In the genomic region with DNA sequence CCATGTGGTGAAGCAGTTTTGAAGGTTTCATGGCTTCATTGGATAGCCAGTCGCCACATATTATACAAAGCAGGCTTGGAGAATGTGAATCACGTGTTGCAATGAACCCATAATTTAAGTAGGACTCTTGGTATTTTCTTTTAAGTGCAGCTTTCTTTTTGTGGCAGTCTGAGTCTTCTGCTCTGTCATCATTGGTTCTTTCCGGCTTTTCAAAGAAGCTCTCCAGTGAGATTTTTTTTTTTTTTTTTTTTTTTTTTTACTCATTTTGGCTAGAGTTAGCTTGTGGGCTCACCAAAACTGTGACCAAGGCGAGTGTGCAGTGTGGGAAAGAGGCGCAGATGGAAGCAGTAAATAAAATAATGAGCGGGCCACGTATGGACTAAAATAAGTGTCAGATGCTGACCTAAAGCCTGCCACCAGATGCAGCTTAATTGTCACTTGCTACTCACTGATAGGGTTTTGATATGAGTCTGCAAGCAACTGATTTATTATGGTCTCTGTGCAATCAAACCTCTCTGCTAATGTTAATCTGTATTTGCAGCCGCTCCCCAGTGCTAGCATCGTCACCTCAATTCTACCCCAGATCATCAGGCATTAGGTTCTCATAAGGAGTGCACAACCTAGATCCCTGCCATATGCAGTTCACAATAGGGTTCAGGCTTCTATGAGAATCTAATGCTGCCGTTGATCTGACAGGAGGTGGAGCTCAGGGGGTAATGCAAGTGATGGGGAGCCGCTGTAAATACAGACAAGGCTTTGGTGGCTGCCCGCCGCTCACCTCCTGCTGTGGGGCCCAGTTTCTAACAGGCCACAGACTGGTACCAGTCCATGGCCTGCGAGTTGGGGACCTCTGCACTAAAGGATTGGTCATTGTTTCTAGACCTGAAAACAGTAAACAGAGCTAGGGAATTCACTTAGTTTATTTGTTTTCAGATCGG, we compare ENCODE assay signal across 18 cellular contexts. TPM values are rescaled to one million over a fixed set of nuclear protein-coding genes. Genes with fewer than 3 reads are reported as not detected.
DNase-seq lines count a peak whose midpoint lies in the region; TF ChIP-seq lines count a peak whose summit lies in the region.
"Had no signal": no experiment of that assay in that cellular context is flagged by ENCODE, and none has a peak within 500 bp of the region (broad histone marks: within the 10 kb centered on the region; RNA-seq: fewer than 3 reads in every experiment).

No MANE protein-coding gene starts in this region.

- intact Hi-C loops in MCF 10A (cut with micrococcal nuclease) = no loop called here
- intact Hi-C loops in breast epithelium (cut with DNase I; ENCODE audit: low total_unique reads) = no loop called here
- intact Hi-C loops in esophagus muscularis mucosa (cut with DNase I) = no loop called here

- TF ChIP-seq POLR2A in breast epithelium (IDR thresholded peaks at IDR 0.05) = no peak
- no peak for TF ChIP-seq POLR2A in esophagus muscularis mucosa (IDR thresholded peaks at IDR 0.05; ENCODE audit: low read depth)

- H3K4ac ChIP-seq in mesenchymal stem cell (ENCODE audit: low read depth in 1 of 2, low read length in 2 of 2) = no peak overlapping the region

- no TSS peak for BruUV-seq in MCF 10A (replicated peaks; lab: Mats Ljungman, UMichigan)

- H3K27me3 ChIP-seq in breast epithelium (no peaks in the 10 kb centered on the region), mesenchymal stem cell (ENCODE audit: control insufficient read depth in 1 of 2, insufficient read depth in 1 of 2, low read length in 2 of 2) (no peaks in the 10 kb centered on the region), esophagus muscularis mucosa (no peaks in the 10 kb centered on the region)
- H3K27me3 ChIP-seq: BLaER1 treated with 17β-estradiol and CSF1 and Interleukin-3, amounts not matched to agents 10 nM and 100 nM had no signal

- H3K9me3 ChIP-seq in breast epithelium (no peaks in the 10 kb centered on the region), mesenchymal stem cell (ENCODE audit: control insufficient read depth, low read length) (no peaks in the 10 kb centered on the region), esophagus muscularis mucosa (no peaks in the 10 kb centered on the region)
- H3K9me3 ChIP-seq: BLaER1 treated with 17β-estradiol and CSF1 and Interleukin-3, amounts not matched to agents 10 nM and 100 nM had no signal

- no peak overlapping the region for H2BK120ac ChIP-seq in mesenchymal stem cell (ENCODE audit: low read depth, low read length)

- H2AK5ac ChIP-seq in mesenchymal stem cell (ENCODE audit: low read length, severe bottlenecking) = no peak overlapping the region

- no peaks in the 10 kb centered on the region for H3K9me3 Mint-ChIP-seq in MCF 10A (ENCODE audit: unreplicated experiment)
- H3K9me3 Mint-ChIP-seq: CD8-positive, alpha-beta memory T cell had no signal

- H2AFZ ChIP-seq in mesenchymal stem cell (ENCODE audit: low read depth, low read length) = no peak overlapping the region
- H2AFZ ChIP-seq: PC-9 had no signal

- H3K27ac Mint-ChIP-seq in MCF 10A (ENCODE audit: low read depth, unreplicated experiment) = peak overlapping the region; percentile 43

- DNase-seq in MCF 10A (ENCODE audit: unreplicated experiment) = no peak
- no peak for DNase-seq in breast epithelium (ENCODE audit: low spot score in 2 of 2)
- DNase-seq in SK-N-DZ (ENCODE audit: low spot score) = peak; percentile 15
- peak; percentile 24 for DNase-seq in mesenchymal stem cell
- no peak for DNase-seq in esophagus muscularis mucosa (ENCODE audit: extremely low spot score)
- no peak for DNase-seq in AML-193 (lab: John Stamatoyannopoulos, UW)
- no peak for DNase-seq in activated CD4-positive, CD25-positive, alpha-beta regulatory T cell (lab: John Stamatoyannopoulos, UW)
- DNase-seq: CD8-positive, alpha-beta memory T cell; DMS53; GOT3; KG1; NCI-H1048; NCI-H1436; NCI-H2029; NCI-H2171 treated with DMSO at 0.1 percent for 48 hours had no signal

- no peak overlapping the region for H3K9ac ChIP-seq in mesenchymal stem cell (ENCODE audit: low read length)
- H3K9ac ChIP-seq: BLaER1 treated with 17β-estradiol and CSF1 and Interleukin-3, amounts not matched to agents 10 nM and 100 nM had no signal

- H3K18ac ChIP-seq in mesenchymal stem cell (ENCODE audit: low read depth in 1 of 2, low read length in 2 of 2) = no peak overlapping the region

- H4K91ac ChIP-seq in mesenchymal stem cell (ENCODE audit: low read length) = no peak overlapping the region

- H2BK12ac ChIP-seq in mesenchymal stem cell (ENCODE audit: low read length in 2 of 2) = no peak overlapping the region

- no peak overlapping the region for H3K4me3 ChIP-seq in breast epithelium
- no peak overlapping the region for H3K4me3 ChIP-seq in mesenchymal stem cell (ENCODE audit: insufficient read depth in 1 of 2, low read depth in 1 of 2, low read length in 2 of 2)
- no peak overlapping the region for H3K4me3 ChIP-seq in esophagus muscularis mucosa
- H3K4me3 ChIP-seq: BLaER1 treated with 17β-estradiol and CSF1 and Interleukin-3, amounts not matched to agents 10 nM and 100 nM; PC-9 had no signal

- peaks cover 28% of the 10 kb centered on the region for H3K4me1 Mint-ChIP-seq in MCF 10A (ENCODE audit: insufficient read depth, unreplicated experiment)

- TF ChIP-seq CTCF in MCF 10A (IDR thresholded peaks at IDR 0.05; ENCODE audit: unreplicated experiment) = no peak
- TF ChIP-seq CTCF in breast epithelium (IDR thresholded peaks at IDR 0.05) = no peak
- no peak for TF ChIP-seq CTCF in esophagus muscularis mucosa (IDR thresholded peaks at IDR 0.05)

- no peak overlapping the region for H4K8ac ChIP-seq in mesenchymal stem cell (ENCODE audit: low read length)

- TF ChIP-seq EP300 in esophagus muscularis mucosa (IDR thresholded peaks at IDR 0.05) = no peak

- H3K36me3 ChIP-seq in breast epithelium (no peaks in the 10 kb centered on the region), mesenchymal stem cell (ENCODE audit: control insufficient read depth in 1 of 2, insufficient read depth in 2 of 2, low read depth in 1 of 2, low read length in 2 of 2) (no peaks in the 10 kb centered on the region), esophagus muscularis mucosa (no peaks in the 10 kb centered on the region)
- H3K36me3 ChIP-seq: BLaER1 treated with 17β-estradiol and CSF1 and Interleukin-3, amounts not matched to agents 10 nM and 100 nM had no signal

- no peaks in the 10 kb centered on the region for H3K4me1 ChIP-seq in breast epithelium
- peaks cover 9% of the 10 kb centered on the region for H3K4me1 ChIP-seq in mesenchymal stem cell (ENCODE audit: control insufficient read depth, insufficient read depth, low read depth, low read length)
- H3K4me1 ChIP-seq in esophagus muscularis mucosa = peaks cover 4 to 22% (median 19%) of the 10 kb centered on the region in 4 donors

- H2BK15ac ChIP-seq in mesenchymal stem cell (ENCODE audit: low read depth, poor library complexity, severe bottlenecking) = no peak overlapping the region

- 94% methylated on average over 15 of the region's 15 CpGs for WGBS in mesenchymal stem cell
- WGBS in esophagus muscularis mucosa = 85% methylated on average over 15 of the region's 15 CpGs

- CTCF ChIA-PET in MCF 10A (lab: Yijun Ruan, JAX) = interaction anchor here (0.6 to 1.7 kb wide), 7 partner anchors 11 to 524 kb away, joined by 3 to 6 read pairs (median 3); no protein-coding TSS in a partner anchor

- no peaks in the 10 kb centered on the region for H3K27me3 Mint-ChIP-seq in MCF 10A (ENCODE audit: insufficient read depth, unreplicated experiment)

- no peak overlapping the region for H3K4me2 ChIP-seq in mesenchymal stem cell (ENCODE audit: low read length, poor library complexity, severe bottlenecking)
- H3K4me2 ChIP-seq: BLaER1 treated with 17β-estradiol and CSF1 and Interleukin-3, amounts not matched to agents 10 nM and 100 nM had no signal

- H3K23ac ChIP-seq in mesenchymal stem cell (ENCODE audit: low read length in 2 of 2) = no peak overlapping the region

- H3K4me3 Mint-ChIP-seq in MCF 10A (ENCODE audit: unreplicated experiment) = no peak overlapping the region
- H3K4me3 Mint-ChIP-seq: CD8-positive, alpha-beta memory T cell had no signal

- H3K36me3 Mint-ChIP-seq in MCF 10A (ENCODE audit: insufficient read depth, unreplicated experiment) = no peaks in the 10 kb centered on the region
- H3K36me3 Mint-ChIP-seq: CD8-positive, alpha-beta memory T cell had no signal

- H2BK5ac ChIP-seq in mesenchymal stem cell (ENCODE audit: low read depth, low read length, poor library complexity, severe bottlenecking) = no peak overlapping the region

- POLR2A ChIA-PET in MCF 10A (lab: Yijun Ruan, JAX) = interaction anchor here (0.6 to 2.2 kb wide), 7 partner anchors 18 to 61 kb away, joined by 3 to 8 read pairs (median 4); no protein-coding TSS in a partner anchor

- H3K27ac ChIP-seq in breast epithelium = no peak overlapping the region
- H3K27ac ChIP-seq in mesenchymal stem cell (ENCODE audit: low read length, poor library complexity, severe bottlenecking) = no peak overlapping the region
- no peak overlapping the region for H3K27ac ChIP-seq in esophagus muscularis mucosa (replicated peaks in 1 of 4)
- H3K27ac ChIP-seq: BLaER1 treated with 17β-estradiol and CSF1 and Interleukin-3, amounts not matched to agents 10 nM and 100 nM; PC-9; RWPE1 had no signal

- no peak overlapping the region for H3K14ac ChIP-seq in mesenchymal stem cell (ENCODE audit: low read length in 2 of 2)

- peaks cover 2% of the 10 kb centered on the region for H3K79me1 ChIP-seq in mesenchymal stem cell (replicated peaks; ENCODE audit: low read length, poor library complexity, severe bottlenecking)

RNA-seq across cellular contexts. Expression of a gene that starts 45.5 kb away (rescaled TPM):
- total RNA-seq in MCF 10A (2022) (321 and 340 TPM in 2 replicates), breast epithelium (100 to 1,000 TPM in 1 of 3 donors, 10 to 100 TPM in 2; 64.0 to 123 (median 73.7) TPM), esophagus muscularis mucosa (100 to 1,000 TPM in 2 of 4 donors, 10 to 100 TPM in 2; 79.7 to 128 (median 101) TPM)
- 89.5 and 92.3 TPM in 2 replicates for polyA plus RNA-seq in SK-N-DZ (2014; cell fraction: cytosol; rRNA removed)
- polyA plus RNA-seq in SK-N-DZ (2014; cell fraction: nucleus; rRNA removed) = 82.9 and 128 TPM in 2 replicates
- 133 TPM for polyA plus RNA-seq in mesenchymal stem cell (2013, experiment 1 of 2)
- polyA plus RNA-seq in mesenchymal stem cell (2013, experiment 2 of 2) = 124 TPM

Comparison
In these comparisons a context has a peak if more than half of its experiments do, and no peak if none do; other contexts are left out.
1. DNase-seq: peak in SK-N-DZ (single experiment) and mesenchymal stem cell (single experiment); none in MCF 10A (single experiment), breast epithelium (0 of 2), esophagus muscularis mucosa (single experiment), AML-193 (0 of 2) and activated CD4-positive, CD25-positive, alpha-beta regulatory T cell (0 of 4).